In the genomic region with DNA sequence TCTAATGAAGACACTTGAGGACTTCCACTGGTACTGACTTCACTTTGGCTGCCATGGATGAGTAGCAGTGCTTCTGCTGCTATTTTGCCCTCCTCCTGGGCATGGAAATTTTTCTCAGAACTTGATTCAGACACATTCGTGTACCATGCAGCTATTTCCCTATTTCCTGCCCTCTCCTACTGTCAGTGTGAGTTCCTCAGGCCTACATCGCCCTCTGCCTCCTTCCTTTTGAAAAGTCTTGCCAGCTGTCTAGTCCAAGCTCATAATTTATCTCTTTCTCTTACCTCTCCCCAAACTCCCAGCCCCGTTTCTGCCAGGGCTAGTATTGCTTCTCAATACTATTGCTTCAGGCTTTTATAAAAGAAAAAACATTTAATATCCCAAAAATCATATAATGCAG, we compare ENCODE assay signal across 29 cellular contexts.
DNase-seq lines count a peak whose midpoint lies in the region; ATAC-seq, FAIRE-seq and TF ChIP-seq lines count a peak whose summit lies in the region.
"Had no signal": no experiment of that assay in that cellular context is flagged by ENCODE, and none has a peak within 500 bp of the region (broad histone marks: within the 10 kb centered on the region; RNA-seq: fewer than 3 reads in every experiment).

No MANE protein-coding gene starts in this region.

- H3K4me1 Mint-ChIP-seq in Caco-2 (ENCODE audit: low read depth, unreplicated experiment), result peaks cover 7% of the 10 kb centered on the region
- no peaks in the 10 kb centered on the region for H3K4me1 Mint-ChIP-seq in central memory CD8-positive, alpha-beta T cell
- H3K4me1 Mint-ChIP-seq: activated B cell treated with CpG ODN at 0.5 μM for 24 hours, natural killer cell had no signal

- H3K4me2 ChIP-seq in hepatocyte, result no peak overlapping the region

- 74% methylated on average over 3 of the region's 3 CpGs for WGBS in hepatocyte (ENCODE audit: low lambda C conversion rate, missing lambda C conversion rate)

- no peaks in the 10 kb centered on the region for H3K79me2 ChIP-seq in hepatocyte

- H3K27ac Mint-ChIP-seq in Caco-2 (ENCODE audit: unreplicated experiment), result peak overlapping the region; percentile 64
- H3K27ac Mint-ChIP-seq in central memory CD8-positive, alpha-beta T cell (ENCODE audit: low read depth), result no peak overlapping the region
- H3K27ac Mint-ChIP-seq: activated B cell treated with CpG ODN at 0.5 μM for 24 hours; activated CD8-positive, alpha-beta T cell treated with anti-CD3 and anti-CD28 coated beads for 36 hours; activated naive CD4-positive, alpha-beta T cell treated with anti-CD3 and anti-CD28 coated beads for 36 hours; activated T-cell treated with anti-CD3 and anti-CD28 coated beads, Interleukin-2, amount 50 U/mL, for 24 hours; natural killer cell had no signal

- FAIRE-seq in HTR-8/SVneo (lab: Jason Lieb, UNC), result no peak
- FAIRE-seq: GM19239, K562, keratinocyte had no signal

- no peak overlapping the region for H3K4me3 Mint-ChIP-seq in Caco-2 (ENCODE audit: unreplicated experiment)
- H3K4me3 Mint-ChIP-seq in central memory CD8-positive, alpha-beta T cell, result peak overlapping the region; percentile 11
- H3K4me3 Mint-ChIP-seq: activated B cell treated with CpG ODN at 0.5 μM for 24 hours; activated CD8-positive, alpha-beta T cell treated with anti-CD3 and anti-CD28 coated beads for 36 hours; activated naive CD4-positive, alpha-beta T cell treated with anti-CD3 and anti-CD28 coated beads for 36 hours; activated T-cell treated with anti-CD3 and anti-CD28 coated beads, Interleukin-2, amount 50 U/mL, for 24 hours; natural killer cell had no signal

- H3K9me3 ChIP-seq in Caco-2 (no peaks in the 10 kb centered on the region), ascending aorta (no peaks in the 10 kb centered on the region), hepatocyte (ENCODE audit: low read depth) (no peaks in the 10 kb centered on the region)
- H3K9me3 ChIP-seq: HAP-1, thyroid gland had no signal

- H3K4me3 ChIP-seq in Caco-2 (ENCODE audit: low read depth, low read length) (no peak overlapping the region), ascending aorta (no peak overlapping the region), hepatocyte (no peak overlapping the region)
- H3K4me3 ChIP-seq: HAP-1, K562, thyroid gland had no signal

- POLR2A ChIA-PET in Caco-2 (lab: Charles Lee), result no interaction called here

- peak in 1 of 2 experiments; percentile 25 for DNase-seq in Caco-2
- peak; percentile 12 for DNase-seq in HTR-8/SVneo (ENCODE audit: insufficient read length, low spot score)
- DNase-seq in central memory CD8-positive, alpha-beta T cell (ENCODE audit: low spot score in 2 of 2), result no peak
- peak; percentile 75 for DNase-seq in kidney tubule cell (ENCODE audit: low spot score)
- DNase-seq in ascending aorta (ENCODE audit: low spot score in 2 of 2), result no peak
- DNase-seq in hepatocyte (ENCODE audit: low spot score), result no peak
- DNase-seq in DMS153 treated with DMSO at 0.1 percent for 48 hours (lab: John Stamatoyannopoulos, UW; ENCODE audit: unreplicated experiment), result no peak
- no peak for DNase-seq in SIG-M5 treated with dmso at 0.1 percent for 504 hours (lab: John Stamatoyannopoulos, UW; ENCODE audit: unreplicated experiment)
- DNase-seq: activated B cell treated with CpG ODN at 0.5 μM for 24 hours; activated CD8-positive, alpha-beta T cell treated with anti-CD3 and anti-CD28 coated beads for 36 hours; activated naive CD4-positive, alpha-beta T cell treated with anti-CD3 and anti-CD28 coated beads for 36 hours; activated T-cell treated with anti-CD3 and anti-CD28 coated beads, Interleukin-2, amount 50 U/mL, for 24 hours; cerebellar nuclear complex; effector memory CD4-positive, alpha-beta T cell; GDM1; natural killer cell; NCI-H1930; NCI-H446; posterior cingulate gyrus; SHP77; stimulated activated CD4-positive, alpha-beta T cell treated with anti-CD3 and anti-CD28 coated beads, Interleukin-1b, Interleukin-23, amount 100 ng/mL, for 48 hours; stimulated activated naive CD4-positive, alpha-beta T cell; T-helper 2 cell; thyroid gland had no signal

- H2AFZ ChIP-seq in hepatocyte, result no peak overlapping the region

- CTCF ChIA-PET in Caco-2 (lab: Charles Lee), result interaction anchor here (1.8 kb wide), 1 partner anchor 130 kb away, joined by 17 read pairs; no protein-coding TSS in a partner anchor

- no peaks in the 10 kb centered on the region for H4K20me1 ChIP-seq in hepatocyte (ENCODE audit: insufficient read depth, poor library complexity, severe bottlenecking)

- H3K4me1 ChIP-seq in Caco-2, result peaks cover 17% of the 10 kb centered on the region
- no peaks in the 10 kb centered on the region for H3K4me1 ChIP-seq in ascending aorta
- H3K4me1 ChIP-seq in hepatocyte (ENCODE audit: insufficient read depth), result no peaks in the 10 kb centered on the region
- H3K4me1 ChIP-seq: HAP-1, thyroid gland had no signal

- BruUV-seq in Caco-2 (replicated peaks; lab: Mats Ljungman, UMichigan), result no TSS peak

- no peak for ATAC-seq in central memory CD8-positive, alpha-beta T cell (replicated peaks; ENCODE audit: extremely low read depth, poor library complexity, severe bottlenecking)
- ATAC-seq: activated CD8-positive, alpha-beta T cell treated with anti-CD3 and anti-CD28 coated beads for 36 hours; K562; natural killer cell had no signal

- TF ChIP-seq CTCF in Caco-2 (IDR thresholded peaks at IDR 0.05; ENCODE audit: insufficient read depth in 1 of 2, low read depth in 1 of 2, low read length in 1 of 2, severe bottlenecking in 1 of 2, unreplicated experiment in 1 of 2) (no peak), ascending aorta (IDR thresholded peaks at IDR 0.05) (no peak), hepatocyte (IDR thresholded peaks at IDR 0.05; ENCODE audit: poor library complexity) (no peak)

- H3K36me3 Mint-ChIP-seq in Caco-2 (ENCODE audit: insufficient read depth, unreplicated experiment), result no peaks in the 10 kb centered on the region
- no peaks in the 10 kb centered on the region for H3K36me3 Mint-ChIP-seq in central memory CD8-positive, alpha-beta T cell (ENCODE audit: insufficient read depth)

- H3K27me3 Mint-ChIP-seq in Caco-2 (ENCODE audit: insufficient read depth, unreplicated experiment), result no peaks in the 10 kb centered on the region
- H3K27me3 Mint-ChIP-seq in central memory CD8-positive, alpha-beta T cell, result no peaks in the 10 kb centered on the region
- H3K27me3 Mint-ChIP-seq: activated B cell treated with CpG ODN at 0.5 μM for 24 hours; activated CD8-positive, alpha-beta T cell treated with anti-CD3 and anti-CD28 coated beads for 36 hours; activated T-cell treated with anti-CD3 and anti-CD28 coated beads, Interleukin-2, amount 50 U/mL, for 24 hours had no signal

- no peaks in the 10 kb centered on the region for H3K27me3 ChIP-seq in Caco-2 (replicated peaks; ENCODE audit: control insufficient read depth, insufficient read depth, low read length)
- no peaks in the 10 kb centered on the region for H3K27me3 ChIP-seq in ascending aorta
- no peaks in the 10 kb centered on the region for H3K27me3 ChIP-seq in hepatocyte
- H3K27me3 ChIP-seq: thyroid gland had no signal

- H3K9me2 ChIP-seq in hepatocyte (replicated peaks; ENCODE audit: insufficient read depth), result no peaks in the 10 kb centered on the region

- intact Hi-C loops in Caco-2 (cut with micrococcal nuclease; ENCODE audit: unreplicated experiment), result loop anchor here (1.0 to 2.0 kb wide), 3 partner anchors 109 to 228 kb away; no protein-coding TSS in a partner anchor
- intact Hi-C loops in ascending aorta (cut with DNase I), result no loop called here

- H3K9me3 Mint-ChIP-seq in Caco-2 (ENCODE audit: unreplicated experiment), result no peaks in the 10 kb centered on the region
- peaks cover 16% of the 10 kb centered on the region for H3K9me3 Mint-ChIP-seq in central memory CD8-positive, alpha-beta T cell
- H3K9me3 Mint-ChIP-seq: activated naive CD4-positive, alpha-beta T cell treated with anti-CD3 and anti-CD28 coated beads for 36 hours had no signal

- no peaks in the 10 kb centered on the region for H3K36me3 ChIP-seq in Caco-2 (ENCODE audit: control insufficient read depth, insufficient read depth, low read length)
- H3K36me3 ChIP-seq in ascending aorta, result no peaks in the 10 kb centered on the region
- H3K36me3 ChIP-seq in hepatocyte (replicated peaks; ENCODE audit: insufficient read depth, low read depth), result no peaks in the 10 kb centered on the region
- H3K36me3 ChIP-seq: HAP-1, thyroid gland had no signal

- no peak overlapping the region for H3K27ac ChIP-seq in ascending aorta
- H3K27ac ChIP-seq in hepatocyte, result no peak overlapping the region
- H3K27ac ChIP-seq: HL-60, thyroid gland had no signal

Comparison
In these comparisons a context has a peak if more than half of its experiments do, and no peak if none do; other contexts are left out.
1. DNase-seq: peak in HTR-8/SVneo (single experiment) and kidney tubule cell (single experiment); none in central memory CD8-positive, alpha-beta T cell (0 of 2), ascending aorta (0 of 2), hepatocyte (single experiment), DMS153 treated with DMSO at 0.1 percent for 48 hours (single experiment) and SIG-M5 treated with dmso at 0.1 percent for 504 hours (single experiment).